Comparison of ENCODE assay signal across 8 cellular contexts in genomic region chr15:99732711-99733267, GRCh38. TPM values are rescaled to one million over a fixed set of nuclear protein-coding genes. Genes with fewer than 3 reads are reported as not detected.
DNase-seq lines count a peak whose midpoint lies in the region; ATAC-seq, FAIRE-seq and TF ChIP-seq lines count a peak whose summit lies in the region.

No MANE protein-coding gene starts in this region.

- H3K4me1 ChIP-seq in HUES48 (ENCODE audit: control insufficient read depth, insufficient read depth, low read length) (peaks cover 24% of the 10 kb centered on the region), kidney (ENCODE audit: control insufficient read depth in 1 of 2, insufficient read depth in 1 of 2, low read depth in 1 of 2, low read length in 2 of 2) (peaks cover 0 to 2% of the 10 kb centered on the region in 2 donors)

- FAIRE-seq in kidney (lab: Jason Lieb, UNC) (no peak), GM19239 (lab: Jason Lieb, UNC) (no peak)

- DNase-seq in G401 (ENCODE audit: low spot score) (peak; percentile 18), astrocyte of the cerebellum (ENCODE audit: low read depth) (no peak), kidney (peak; percentile 88), SHP77 (lab: John Stamatoyannopoulos, UW) (no peak), GM19239 (ENCODE audit: insufficient read length, low spot score) (no peak)

- H3K9me3 ChIP-seq in HUES48 (ENCODE audit: control insufficient read depth, insufficient read depth, low read length) (no peaks in the 10 kb centered on the region), kidney (ENCODE audit: control insufficient read depth in 1 of 2, low read length in 2 of 2) (no peaks in the 10 kb centered on the region)

- H3K27me3 Mint-ChIP-seq in stimulated activated memory B cell treated with anti-CD40 and anti-IgM and Interleukin-4, amounts not matched to agents 10 μg/mL and 1 μg/mL and 100 μg/mL, for 72 hours = no peaks in the 10 kb centered on the region

- H3K36me3 ChIP-seq in HUES48 (ENCODE audit: control insufficient read depth, insufficient read depth, low read length) (peaks cover 16% of the 10 kb centered on the region; the same call in 1 of the 2 replicates), kidney (ENCODE audit: control insufficient read depth in 1 of 2, insufficient read depth in 2 of 2, low read length in 2 of 2) (peaks cover 0 to 9% of the 10 kb centered on the region in 2 donors)

- no peaks in the 10 kb centered on the region for H3K36me3 Mint-ChIP-seq in stimulated activated memory B cell treated with anti-CD40 and anti-IgM and Interleukin-4, amounts not matched to agents 10 μg/mL and 1 μg/mL and 100 μg/mL, for 72 hours

- in situ Hi-C loops in G401 (cut with HindIII; ENCODE audit: low sequenced_read_pairs) = no loop called here
- in situ Hi-C loops in astrocyte of the cerebellum (cut with HindIII; ENCODE audit: low sequenced_read_pairs) = no loop called here

- intact Hi-C loops in kidney (cut with DNase I) = no loop called here

- TF ChIP-seq CTCF in astrocyte of the cerebellum (IDR thresholded peaks at IDR 0.05; ENCODE audit: low read depth, low read length, missing control alignments) (no peak), kidney (IDR thresholded peaks at IDR 0.05; ENCODE audit: borderline replicate concordance, extremely low read depth, insufficient read depth) (no peak)

- peaks cover 12% of the 10 kb centered on the region for H3K4me1 Mint-ChIP-seq in stimulated activated memory B cell treated with anti-CD40 and anti-IgM and Interleukin-4, amounts not matched to agents 10 μg/mL and 1 μg/mL and 100 μg/mL, for 72 hours

- peaks cover 10% of the 10 kb centered on the region for H3K27me3 ChIP-seq in HUES48 (ENCODE audit: control insufficient read depth, insufficient read depth, low read length)

- H3K9me3 Mint-ChIP-seq in stimulated activated memory B cell treated with anti-CD40 and anti-IgM and Interleukin-4, amounts not matched to agents 10 μg/mL and 1 μg/mL and 100 μg/mL, for 72 hours = no peaks in the 10 kb centered on the region

- no peak overlapping the region for H3K27ac ChIP-seq in HUES48 (ENCODE audit: low read depth, low read length)
- peak overlapping the region in 1 of 2 donors; percentile 51 for H3K27ac ChIP-seq in kidney (ENCODE audit: low read depth in 2 of 2, low read length in 2 of 2)

- peak overlapping the region; percentile 85 for H3K4me3 Mint-ChIP-seq in stimulated activated memory B cell treated with anti-CD40 and anti-IgM and Interleukin-4, amounts not matched to agents 10 μg/mL and 1 μg/mL and 100 μg/mL, for 72 hours

- H3K4me3 ChIP-seq in HUES48 (ENCODE audit: low read depth, low read length) (peak overlapping the region; percentile 84), astrocyte of the cerebellum (ENCODE audit: low read depth, low read length) (peak overlapping the region; percentile 75), kidney (ENCODE audit: low read length in 2 of 2) (peak overlapping the region; percentile 62 to 64)

- H3K9ac ChIP-seq in HUES48 (ENCODE audit: low read depth, low read length) (peak overlapping the region; percentile 28; the same call in 1 of the 2 replicates), kidney (ENCODE audit: low read length in 2 of 2) (peak overlapping the region; percentile 10 to 43)

- H3K27ac Mint-ChIP-seq in stimulated activated memory B cell treated with anti-CD40 and anti-IgM and Interleukin-4, amounts not matched to agents 10 μg/mL and 1 μg/mL and 100 μg/mL, for 72 hours = peak overlapping the region; percentile 99

- peak; percentile 12 for ATAC-seq in GM21423 (IDR thresholded peaks at IDR 0.05; ENCODE audit: unreplicated experiment)
- ATAC-seq in stimulated activated memory B cell treated with anti-CD40 and anti-IgM and Interleukin-4, amounts not matched to agents 10 μg/mL and 1 μg/mL and 100 μg/mL, for 72 hours = peak; percentile 60

RNA-seq across cellular contexts. Expression of gene LYSMD4, which starts 0.4 kb away (rescaled TPM):
- 8.0 and 9.1 TPM in 2 replicates for total RNA-seq in G401 (2014; rRNA removed; shearing (Covaris generic))
- total RNA-seq in kidney = 8.6 TPM
- 4.9 TPM for polyA plus RNA-seq in kidney (ENCODE audit: insufficient read depth, low read depth, low replicate concordance)

Comparison
In these comparisons a context has a peak if more than half of its experiments do, and no peak if none do; other contexts are left out.
1. DNase-seq: peak in G401 (single experiment) and kidney (single experiment); none in astrocyte of the cerebellum (single experiment), SHP77 (0 of 2) and GM19239 (single experiment).
2. Peak in every context shown above with its lines, with median percentiles within 50 percentile points of each other: H3K4me3 ChIP-seq.